In the genomic region with DNA sequence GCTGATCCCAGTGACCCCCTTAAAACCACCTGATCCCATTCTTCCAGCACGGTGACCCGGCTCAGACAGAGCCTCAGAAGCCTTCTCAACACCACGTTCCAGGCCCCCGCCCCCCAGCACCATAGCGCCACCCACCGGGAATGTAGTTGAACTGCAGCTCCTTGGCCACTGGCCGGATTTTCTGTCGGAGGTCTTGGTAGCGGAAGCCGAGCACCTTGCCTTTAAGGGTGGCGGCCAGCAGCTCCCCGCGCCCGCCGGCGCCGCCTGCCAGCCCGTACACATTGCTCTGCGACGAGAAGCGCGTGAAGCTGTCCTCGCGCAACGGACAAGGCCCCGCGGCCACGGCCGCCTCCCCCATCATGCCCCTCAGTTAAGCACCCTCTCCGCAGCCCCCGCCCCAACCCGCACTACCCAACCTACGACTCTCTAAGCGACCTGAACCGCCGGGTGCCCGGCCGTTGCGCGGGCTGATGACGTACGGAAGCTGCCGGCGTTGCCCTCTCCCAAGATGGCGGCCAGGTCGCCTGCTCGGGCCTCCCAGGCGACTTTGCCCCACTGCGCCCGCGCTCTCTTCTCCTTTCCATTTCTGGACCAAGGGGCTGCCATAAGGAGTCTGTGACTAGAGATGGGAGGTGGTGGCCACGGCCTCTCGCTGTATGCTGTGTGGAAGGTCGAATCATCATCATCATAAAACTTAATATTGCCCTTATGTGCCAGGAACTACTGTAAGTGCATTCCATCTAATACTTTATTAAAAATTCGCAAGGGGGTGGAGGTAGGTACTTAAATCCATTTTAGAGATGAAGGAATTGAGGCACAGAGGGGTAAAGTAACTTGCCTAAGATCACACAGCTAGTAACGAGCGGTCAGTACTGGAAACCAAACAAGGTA, we compare ENCODE assay signal across 8 cellular contexts. TPM values are rescaled to one million over a fixed set of nuclear protein-coding genes. Genes with fewer than 3 reads are reported as not detected.
A peak's percentile ranks its signal among the peaks of the same experiment; 100 is the strongest.
DNase-seq lines count a peak whose midpoint lies in the region; ATAC-seq, FAIRE-seq and TF ChIP-seq lines count a peak whose summit lies in the region.

A gene (minus strand): TSS at position 420 of the 891 bp plus-strand sequence. CDS start 59 bp downstream, at position 361.

- POLR2A ChIA-PET in CD8-positive, alpha-beta T cell (lab: Charles Lee) = interaction anchor here (0.5 to 1.8 kb wide), 13 partner anchors 8 to 504 kb away, joined by 3 to 6 read pairs (median 4); a partner anchor contains a TSS

- intact Hi-C loops in CD8-positive, alpha-beta T cell (cut with DNase I, micrococcal nuclease) = loop anchor here (1.0 to 5.0 kb wide), 7 partner anchors 31 to 261 kb away; a partner anchor contains a TSS

- FAIRE-seq in HTR-8/SVneo (lab: Jason Lieb, UNC) = peak; percentile 60

- peak within 1 kb of the TSS; percentile 85 for H2BK120ac ChIP-seq in mesenchymal stem cell (ENCODE audit: low read depth, low read length)

- H3K4me2 ChIP-seq in mesenchymal stem cell (ENCODE audit: low read length, poor library complexity, severe bottlenecking) = peak within 1 kb of the TSS; percentile 35

- 3% methylated on average over 53 of the region's 57 CpGs for WGBS in mesenchymal stem cell

- peak within 1 kb of the TSS; percentile 84 for H2BK15ac ChIP-seq in mesenchymal stem cell (ENCODE audit: low read depth, poor library complexity, severe bottlenecking)

- peaks cover 45% of the 10 kb centered on the region for H3K4me1 Mint-ChIP-seq in CD8-positive, alpha-beta T cell (ENCODE audit: low read depth)
- H3K4me1 Mint-ChIP-seq in effector memory CD8-positive, alpha-beta T cell (ENCODE audit: low read depth in 2 of 2) = peaks cover 14 to 22% of the 10 kb centered on the region in 2 donors

- peak within 1 kb of the TSS; percentile 81 to 99 for H3K18ac ChIP-seq in mesenchymal stem cell (ENCODE audit: low read depth in 1 of 2, low read length in 2 of 2)

- CTCF ChIA-PET in CD8-positive, alpha-beta T cell (lab: Charles Lee) = interaction anchor here (0.7 to 3.6 kb wide), 12 partner anchors 12 to 223 kb away, joined by 3 to 14 read pairs (median 3); a partner anchor contains a TSS

- H3K9ac ChIP-seq in mesenchymal stem cell (ENCODE audit: low read length) = peak within 1 kb of the TSS; percentile 97

- peak; percentile 81 for ATAC-seq in CD8-positive, alpha-beta T cell
- peak; percentile 63 for ATAC-seq in GM19467 (IDR thresholded peaks at IDR 0.05; ENCODE audit: unreplicated experiment)
- peak; percentile 87 for ATAC-seq in effector memory CD8-positive, alpha-beta T cell (replicated peaks)

- DNase-seq in CD8-positive, alpha-beta T cell = peak; percentile 76 to 94 (median 85)
- DNase-seq in HTR-8/SVneo (ENCODE audit: insufficient read length, low spot score) (peak; percentile 94), mesenchymal stem cell (peak; percentile 93)
- DNase-seq in NK-92 treated with Interleukin-12 subunit alpha and Interleukin-12 subunit beta, amount 100 ng/mL, for 24 hours (lab: John Stamatoyannopoulos, UW) = peak; percentile 86
- peak; percentile 75 to 80 for DNase-seq in activated CD8-positive, alpha-beta memory T cell treated with anti-CD3 and anti-CD28 coated beads for 4 hours (ENCODE audit: low read depth in 2 of 2)
- peak; percentile 85 to 88 (median 86) for DNase-seq in effector memory CD8-positive, alpha-beta T cell
- peak; percentile 79 for DNase-seq in stimulated activated CD8-positive, alpha-beta memory T cell treated with anti-CD3 and anti-CD28 coated beads, Interleukin-12 subunit alpha, Interleukin-12 subunit beta, amount 100 ng/mL, for 1 hour (ENCODE audit: low read depth)

- no peaks in the 10 kb centered on the region for H3K27me3 Mint-ChIP-seq in CD8-positive, alpha-beta T cell (ENCODE audit: low read depth)
- no peaks in the 10 kb centered on the region for H3K27me3 Mint-ChIP-seq in effector memory CD8-positive, alpha-beta T cell

- peak within 1 kb of the TSS; percentile 74 for H3K4me3 ChIP-seq in CD8-positive, alpha-beta T cell (ENCODE audit: low read depth, low read length)
- peak within 1 kb of the TSS; percentile 79 to 91 for H3K4me3 ChIP-seq in mesenchymal stem cell (ENCODE audit: insufficient read depth in 1 of 2, low read depth in 1 of 2, low read length in 2 of 2)

- H3K9me3 ChIP-seq in CD8-positive, alpha-beta T cell (ENCODE audit: low read length) = no peaks in the 10 kb centered on the region
- no peaks in the 10 kb centered on the region for H3K9me3 ChIP-seq in mesenchymal stem cell (ENCODE audit: control insufficient read depth, low read length)

- peak within 1 kb of the TSS; percentile 98 for H3K4me3 Mint-ChIP-seq in CD8-positive, alpha-beta T cell
- H3K4me3 Mint-ChIP-seq in effector memory CD8-positive, alpha-beta T cell = peak within 1 kb of the TSS; percentile 95

- peak within 1 kb of the TSS; percentile 98 for H3K27ac Mint-ChIP-seq in CD8-positive, alpha-beta T cell
- peak within 1 kb of the TSS; percentile 98 to 99 for H3K27ac Mint-ChIP-seq in effector memory CD8-positive, alpha-beta T cell

- H3K79me1 ChIP-seq in mesenchymal stem cell (replicated peaks; ENCODE audit: low read length, poor library complexity, severe bottlenecking) = no peaks in the 10 kb centered on the region

- H3K27me3 ChIP-seq in CD8-positive, alpha-beta T cell (ENCODE audit: insufficient read depth, low read length) = no peaks in the 10 kb centered on the region
- peaks cover 0 to 9% of the 10 kb centered on the region in 2 experiments for H3K27me3 ChIP-seq in mesenchymal stem cell (ENCODE audit: control insufficient read depth in 1 of 2, insufficient read depth in 1 of 2, low read length in 2 of 2)

- peaks cover 38% of the 10 kb centered on the region for H3K4me1 ChIP-seq in CD8-positive, alpha-beta T cell (ENCODE audit: insufficient read depth, low read length)
- peaks cover 11% of the 10 kb centered on the region for H3K4me1 ChIP-seq in mesenchymal stem cell (ENCODE audit: control insufficient read depth, insufficient read depth, low read depth, low read length)

- no peak within 1 kb of the TSS for H2AK5ac ChIP-seq in mesenchymal stem cell (ENCODE audit: low read length, severe bottlenecking)

- TF ChIP-seq CTCF in CD8-positive, alpha-beta T cell (IDR thresholded peaks at IDR 0.05) = peak; percentile 69

- peak within 1 kb of the TSS; percentile 75 for H3K27ac ChIP-seq in CD8-positive, alpha-beta T cell (ENCODE audit: low read depth, low read length)
- H3K27ac ChIP-seq in mesenchymal stem cell (ENCODE audit: low read length, poor library complexity, severe bottlenecking) = peak within 1 kb of the TSS; percentile 29

- peak within 1 kb of the TSS in 1 of 2 experiments; percentile 70 for H2BK12ac ChIP-seq in mesenchymal stem cell (ENCODE audit: low read length in 2 of 2)

- H4K91ac ChIP-seq in mesenchymal stem cell (ENCODE audit: low read length) = peak within 1 kb of the TSS; percentile 95

- no peak within 1 kb of the TSS for H3K23ac ChIP-seq in mesenchymal stem cell (ENCODE audit: low read length in 2 of 2)

- H3K36me3 ChIP-seq in CD8-positive, alpha-beta T cell (ENCODE audit: insufficient read depth, low read length) = no peaks in the 10 kb centered on the region
- peaks cover 23 to 31% of the 10 kb centered on the region in 2 experiments for H3K36me3 ChIP-seq in mesenchymal stem cell (ENCODE audit: control insufficient read depth in 1 of 2, insufficient read depth in 2 of 2, low read depth in 1 of 2, low read length in 2 of 2)

- peak within 1 kb of the TSS; percentile 65 to 78 for H3K4ac ChIP-seq in mesenchymal stem cell (ENCODE audit: low read depth in 1 of 2, low read length in 2 of 2)

- H3K9me3 Mint-ChIP-seq in CD8-positive, alpha-beta T cell = no peaks in the 10 kb centered on the region
- no peaks in the 10 kb centered on the region for H3K9me3 Mint-ChIP-seq in effector memory CD8-positive, alpha-beta T cell

- H2BK5ac ChIP-seq in mesenchymal stem cell (ENCODE audit: low read depth, low read length, poor library complexity, severe bottlenecking) = peak within 1 kb of the TSS; percentile 84

- peak within 1 kb of the TSS; percentile 89 for H2AFZ ChIP-seq in mesenchymal stem cell (ENCODE audit: low read depth, low read length)

- H3K36me3 Mint-ChIP-seq in CD8-positive, alpha-beta T cell = peaks cover 21% of the 10 kb centered on the region
- peaks cover 51% of the 10 kb centered on the region for H3K36me3 Mint-ChIP-seq in effector memory CD8-positive, alpha-beta T cell (ENCODE audit: insufficient read depth)

- H4K8ac ChIP-seq in mesenchymal stem cell (ENCODE audit: low read length) = peak within 1 kb of the TSS; percentile 98

- no peak within 1 kb of the TSS for H3K14ac ChIP-seq in mesenchymal stem cell (ENCODE audit: low read length in 2 of 2)

RNA-seq across cellular contexts. Expression of the gene that starts here (rescaled TPM):
- total RNA-seq in CD8-positive, alpha-beta T cell = 1 to 10 TPM; 5.4 to 5.9 TPM
- polyA plus RNA-seq in mesenchymal stem cell (2013, experiment 1 of 2) = 8.5 TPM
- 8.6 TPM for polyA plus RNA-seq in mesenchymal stem cell (2013, experiment 2 of 2)

Comparison
In these comparisons a context has a peak if more than half of its experiments do, and no peak if none do; other contexts are left out.
1. Peak in every context shown above with its lines: DNase-seq, ATAC-seq, H3K4me3 ChIP-seq and H3K27ac ChIP-seq.